ENCODE assay signal across 22 cellular contexts in the genomic region with DNA sequence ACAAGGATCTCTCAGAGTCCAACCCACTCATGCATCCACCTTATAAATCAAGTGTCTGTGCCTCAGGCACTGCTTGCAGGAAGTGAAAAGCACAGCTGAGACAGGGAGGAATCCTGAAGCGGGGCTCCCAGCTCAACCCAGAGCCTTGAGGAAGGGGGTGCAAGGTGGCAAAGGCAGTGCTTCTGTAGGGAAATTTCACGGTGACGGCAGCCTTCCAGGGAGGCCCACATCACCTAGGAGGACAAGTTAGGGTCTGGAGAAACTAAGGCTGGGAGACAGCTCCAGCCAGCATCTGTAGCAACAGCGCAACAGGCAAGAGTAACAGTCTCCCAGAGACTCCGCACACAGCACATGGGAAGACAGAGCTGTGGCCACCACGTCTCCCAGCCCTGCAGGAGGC. TPM values are rescaled to one million over a fixed set of nuclear protein-coding genes. Genes with fewer than 3 reads are reported as not detected.
DNase-seq lines count a peak whose midpoint lies in the region; ATAC-seq and TF ChIP-seq lines count a peak whose summit lies in the region.
"Had no signal": no experiment of that assay in that cellular context is flagged by ENCODE, and none has a peak within 500 bp of the region (broad histone marks: within the 10 kb centered on the region; RNA-seq: fewer than 3 reads in every experiment).

No MANE protein-coding gene starts in this region.

- no peak overlapping the region for H3K9ac ChIP-seq in H9 (ENCODE audit: extremely low read depth, insufficient read length, low read length)
- H3K9ac ChIP-seq: KMS-11 had no signal

- no peaks in the 10 kb centered on the region for H3K9me3 Mint-ChIP-seq in H9
- no peaks in the 10 kb centered on the region for H3K9me3 Mint-ChIP-seq in central memory CD8-positive, alpha-beta T cell
- H3K9me3 Mint-ChIP-seq: CD8-positive, alpha-beta memory T cell had no signal

- no peak overlapping the region for H3K23ac ChIP-seq in H9 (ENCODE audit: insufficient read length, low read depth, low read length)

- no peak overlapping the region; the same call in 1 of the 2 replicates for H3K14ac ChIP-seq in H9 (ENCODE audit: insufficient read depth, low read length)

- H2BK12ac ChIP-seq in H9 (ENCODE audit: insufficient read length, low read depth, low read length) = no peak overlapping the region

- H2BK15ac ChIP-seq in H9 (ENCODE audit: low read depth, low read length) = no peak overlapping the region

- no peaks in the 10 kb centered on the region for H3K27me3 ChIP-seq in H9 (ENCODE audit: insufficient read depth, low read length)

- H3K4ac ChIP-seq in H9 (ENCODE audit: low read depth, low read length) = no peak overlapping the region

- no peak for ATAC-seq in central memory CD8-positive, alpha-beta T cell (replicated peaks; ENCODE audit: extremely low read depth, poor library complexity, severe bottlenecking)
- no peak for ATAC-seq in left lobe of liver
- ATAC-seq in sciatic nerve = no peak
- ATAC-seq in GM21723 (IDR thresholded peaks at IDR 0.05; ENCODE audit: unreplicated experiment) = no peak
- ATAC-seq in GM21529 (IDR thresholded peaks at IDR 0.05; ENCODE audit: unreplicated experiment) = no peak

- no CpG with 5 or more reads among the region's 6 CpGs for WGBS in H9 (ENCODE audit: extremely low coverage, insufficient read length, low lambda C conversion rate)

- no peak overlapping the region; a peak in 1 of 7 replicates for H3K27ac Mint-ChIP-seq in H9
- H3K27ac Mint-ChIP-seq in central memory CD8-positive, alpha-beta T cell (ENCODE audit: low read depth) = no peak overlapping the region
- H3K27ac Mint-ChIP-seq: CD8-positive, alpha-beta memory T cell had no signal

- peaks cover 21% of the 10 kb centered on the region for H3K27me3 Mint-ChIP-seq in H9 (ENCODE audit: low read depth)
- H3K27me3 Mint-ChIP-seq in central memory CD8-positive, alpha-beta T cell = peaks cover 68% of the 10 kb centered on the region

- DNase-seq in H9 (peak; percentile 14), left lobe of liver (ENCODE audit: low spot score) (peak; percentile 29), sciatic nerve (ENCODE audit: low spot score) (peak; percentile 30), H4 (ENCODE audit: low spot score) (no peak), T-helper 2 cell (no peak)
- peak; percentile 5 to 8 for DNase-seq in central memory CD8-positive, alpha-beta T cell (ENCODE audit: low spot score in 2 of 2)
- DNase-seq: CD8-positive, alpha-beta memory T cell; DMS79; NCI-H1092 treated with DMSO at 0.1 percent for 48 hours; NCI-H1436 treated with DMSO at 0.1 percent for 48 hours; NCI-H1930; NCI-H2227 treated with DMSO at 0.1 percent for 48 hours; NCI-H510A treated with DMSO at 0.1 percent for 48 hours; NCI-H774; NK-92 treated with Interleukin-12 subunit alpha and Interleukin-12 subunit beta, amount 100 ng/mL, for 24 hours; SHP77 treated with DMSO at 0.1 percent for 48 hours had no signal

- no peak overlapping the region for H4K5ac ChIP-seq in H9 (ENCODE audit: insufficient read length, low read depth, low read length)

- H2BK20ac ChIP-seq in H9 (ENCODE audit: low read depth, low read length, poor library complexity, severe bottlenecking) = no peak overlapping the region

- H3K23me2 ChIP-seq in H9 (ENCODE audit: insufficient read length, low read depth, low read length, poor library complexity, severe bottlenecking) = no peaks in the 10 kb centered on the region

- H4K91ac ChIP-seq in H9 (ENCODE audit: insufficient read length, low read depth, low read length) = no peak overlapping the region

- H3K36me3 Mint-ChIP-seq in H9 (ENCODE audit: insufficient read depth in 1 of 3, low read depth in 3 of 3) = no peaks in the 10 kb centered on the region
- no peaks in the 10 kb centered on the region for H3K36me3 Mint-ChIP-seq in central memory CD8-positive, alpha-beta T cell (ENCODE audit: insufficient read depth)
- H3K36me3 Mint-ChIP-seq: CD8-positive, alpha-beta memory T cell had no signal

- no peak overlapping the region for H2BK5ac ChIP-seq in H9 (ENCODE audit: insufficient read length, low read length)

- H3T11ph ChIP-seq in H9 (ENCODE audit: low read length) = no peak overlapping the region

- no peak overlapping the region for H3K4me2 ChIP-seq in H9 (ENCODE audit: insufficient read depth, insufficient read length, low read length)
- H3K4me2 ChIP-seq: KMS-11 had no signal

- no peak overlapping the region for H3K4me3 Mint-ChIP-seq in H9
- no peak overlapping the region for H3K4me3 Mint-ChIP-seq in central memory CD8-positive, alpha-beta T cell
- H3K4me3 Mint-ChIP-seq: CD8-positive, alpha-beta memory T cell had no signal

- no peaks in the 10 kb centered on the region for H3K79me2 ChIP-seq in H9 (ENCODE audit: insufficient read depth, low read length)

- no peaks in the 10 kb centered on the region for H4K20me1 ChIP-seq in H9 (ENCODE audit: control insufficient read depth, insufficient read depth, insufficient read length)

- H3K27ac ChIP-seq in H9 (ENCODE audit: insufficient read length, low read depth, low read length) = no peak overlapping the region
- H3K27ac ChIP-seq: C4-2B, KMS-11, RWPE1 had no signal

- H3K4me1 ChIP-seq in H9 (ENCODE audit: insufficient read depth, low read length) = no peaks in the 10 kb centered on the region
- H3K4me1 ChIP-seq: HAP-1 had no signal

- no peak overlapping the region for H2BK120ac ChIP-seq in H9 (ENCODE audit: low read depth, low read length, poor library complexity, severe bottlenecking)

- intact Hi-C loops in sciatic nerve (cut with DNase I) = no loop called here

- no peaks in the 10 kb centered on the region for H3K9me3 ChIP-seq in H9 (ENCODE audit: control insufficient read depth, low read depth, low read length)
- H3K9me3 ChIP-seq: HAP-1 had no signal

- H3K56ac ChIP-seq in H9 (ENCODE audit: insufficient read length, low read depth, low read length) = no peak overlapping the region

- no peaks in the 10 kb centered on the region for H3K79me1 ChIP-seq in H9 (ENCODE audit: insufficient read depth, low read depth, low read length, poor library complexity, severe bottlenecking)

- H3K4me1 Mint-ChIP-seq in H9 = peaks cover 7 to 17% of the 10 kb centered on the region in 2 experiments
- peaks cover 5% of the 10 kb centered on the region for H3K4me1 Mint-ChIP-seq in central memory CD8-positive, alpha-beta T cell
- H3K4me1 Mint-ChIP-seq: CD8-positive, alpha-beta memory T cell had no signal

- H4K8ac ChIP-seq in H9 (replicated peaks; ENCODE audit: insufficient read length, low read depth, low read length) = no peak overlapping the region

- no peak for TF ChIP-seq CTCF in H9 (conservative IDR thresholded peaks at IDR 0.05)

- no peak overlapping the region for H2AFZ ChIP-seq in H9 (ENCODE audit: low read length)

- H3K18ac ChIP-seq in H9 (ENCODE audit: insufficient read length, low read depth, low read length) = no peak overlapping the region

- H2AK5ac ChIP-seq in H9 (ENCODE audit: insufficient read length, low read length) = no peak overlapping the region

RNA-seq across cellular contexts. Expression of gene AOC1, which starts 2.7 kb away (rescaled TPM):
- 0.11 and 0.28 TPM in 2 replicates for total RNA-seq in H9 (2021)
- 18.9 TPM for total RNA-seq in left lobe of liver
- not detected for total RNA-seq in sciatic nerve
- 0.31 TPM in 1 of 2 replicates, not detected in the other for total RNA-seq in H4 (2014; rRNA removed; shearing (Covaris generic))
- total RNA-seq: CD8-positive, alpha-beta memory T cell had no signal

RNA-seq across cellular contexts. Expression of gene TMEM176A, which starts 54.5 kb away (rescaled TPM):
- not detected in 2 replicates for total RNA-seq in H9 (2021)
- total RNA-seq in left lobe of liver = 449 TPM
- total RNA-seq in sciatic nerve = 69.7 TPM
- not detected in 2 replicates for total RNA-seq in H4 (2014; rRNA removed; shearing (Covaris generic))

RNA-seq across cellular contexts. Expression of gene TMEM176B, which starts 54.9 kb away (rescaled TPM):
- 0.26 and 0.85 TPM in 2 replicates for total RNA-seq in H9 (2021)
- total RNA-seq in left lobe of liver = 906 TPM
- 78.8 TPM for total RNA-seq in sciatic nerve
- total RNA-seq in H4 (2014; rRNA removed; shearing (Covaris generic)) = 0.27 and 0.76 TPM in 2 replicates

Comparison
In these comparisons a context has a peak if more than half of its experiments do, and no peak if none do; other contexts are left out.
1. DNase-seq: peak in H9 (single experiment), central memory CD8-positive, alpha-beta T cell (2 of 2), left lobe of liver (single experiment) and sciatic nerve (single experiment); none in H4 (single experiment) and T-helper 2 cell (0 of 5).
2. RNA of gene AOC1, which starts 2.7 kb away (total RNA-seq): 18.9 TPM in left lobe of liver (single experiment); 0.31 TPM in H4, 0.11 to 0.28 TPM in H9 and not detected in sciatic nerve (single experiment); every median in the first group is over 10 times any median in the second.
3. RNA of gene TMEM176A, which starts 54.5 kb away (total RNA-seq): 449 TPM in left lobe of liver (single experiment) and 69.7 TPM in sciatic nerve (single experiment); not detected in H9 and not detected in H4; every median in the first group is over 10 times any median in the second.
4. RNA of gene TMEM176B, which starts 54.9 kb away (total RNA-seq): 906 TPM in left lobe of liver (single experiment) and 78.8 TPM in sciatic nerve (single experiment); 0.26 to 0.85 TPM in H9 and 0.27 to 0.76 TPM in H4; every median in the first group is over 10 times any median in the second.